Comparison of ENCODE assay signal across 8 cellular contexts in the genomic region with DNA sequence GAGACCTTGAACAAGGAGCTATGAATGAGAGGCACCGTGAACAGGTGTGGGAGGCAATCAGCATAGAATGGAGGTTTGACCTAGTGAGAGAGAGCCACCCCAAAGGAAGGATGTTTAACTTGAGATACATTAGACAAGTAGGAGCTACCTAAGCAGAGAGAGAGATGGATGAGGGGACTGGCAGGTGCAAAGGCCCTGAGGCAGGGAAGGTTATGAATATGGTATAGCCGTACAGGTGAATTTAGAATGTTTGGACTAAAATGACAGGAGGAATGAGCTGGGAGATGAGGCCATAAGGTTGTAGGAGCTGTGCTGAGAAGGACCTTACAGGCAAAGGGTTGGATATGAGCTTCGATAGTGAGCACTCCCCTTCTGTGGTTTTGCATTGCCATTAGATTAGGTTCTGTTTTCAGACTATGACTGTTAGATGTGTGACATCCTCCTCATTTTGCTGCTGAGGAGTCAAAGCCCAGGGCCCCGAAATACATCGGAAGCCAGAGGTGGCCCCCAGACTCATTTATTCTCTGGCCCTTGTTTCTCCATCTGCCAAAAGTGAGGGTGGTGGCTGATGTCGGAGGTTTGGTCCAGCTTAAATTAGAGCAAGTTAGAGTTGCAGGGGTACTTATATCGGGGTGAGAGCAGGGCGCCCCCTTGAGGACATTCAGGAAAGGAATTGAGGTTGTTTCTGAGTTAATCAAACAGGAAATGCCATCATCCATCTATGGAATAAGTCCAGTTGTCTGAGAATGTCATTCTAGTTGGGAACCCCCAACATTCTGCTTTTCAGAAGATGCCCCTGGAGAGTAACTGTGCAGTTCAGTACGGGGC. TPM values are rescaled to one million over a fixed set of nuclear protein-coding genes. Genes with fewer than 3 reads are reported as not detected.
DNase-seq lines count a peak whose midpoint lies in the region; ATAC-seq, FAIRE-seq and TF ChIP-seq lines count a peak whose summit lies in the region.

No MANE protein-coding gene starts in this region.

- no peak for ATAC-seq in HG02885 (IDR thresholded peaks at IDR 0.05; ENCODE audit: poor library complexity, unreplicated experiment)

- H3K36me3 ChIP-seq in WERI-Rb-1: no peaks in the 10 kb centered on the region
- H3K36me3 ChIP-seq in keratinocyte (ENCODE audit: control insufficient read depth in 2 of 2, extremely low read depth in 1 of 2, insufficient read depth in 2 of 2, low read length in 2 of 2): no peaks in the 10 kb centered on the region

- intact Hi-C loops in posterior cingulate gyrus (cut with DNase I): no loop called here

- H3K9me1 ChIP-seq in keratinocyte (ENCODE audit: control insufficient read depth, extremely low read depth, insufficient read depth, low read length): no peaks in the 10 kb centered on the region

- dilution Hi-C loops in keratinocyte (cut with MboI; ENCODE audit: extremely low pct_ligation_motif_present, low sequenced_read_pairs): no loop called here

- H4K20me1 ChIP-seq in keratinocyte (ENCODE audit: control insufficient read depth, extremely low read depth, insufficient read depth, low read length): no peaks in the 10 kb centered on the region

- H3K27ac ChIP-seq in WERI-Rb-1 (no peak overlapping the region), keratinocyte (ENCODE audit: control insufficient read depth, insufficient read depth, low read length) (no peak overlapping the region)

- H3K4me3 ChIP-seq in WERI-Rb-1 (ENCODE audit: low read depth, low read length) (no peak overlapping the region), keratinocyte (ENCODE audit: control insufficient read depth in 2 of 3, extremely low read depth in 1 of 3, insufficient read depth in 2 of 3, low read depth in 1 of 3, low read length in 3 of 3) (no peak overlapping the region)

- no peaks in the 10 kb centered on the region for H3K9me3 ChIP-seq in WERI-Rb-1 (ENCODE audit: severe bottlenecking)
- no peaks in the 10 kb centered on the region for H3K9me3 ChIP-seq in keratinocyte (ENCODE audit: control insufficient read depth, low read depth, low read length)

- no peak overlapping the region for H2AFZ ChIP-seq in keratinocyte (ENCODE audit: control insufficient read depth, low read length)

- no peaks in the 10 kb centered on the region for H3K4me1 ChIP-seq in keratinocyte (ENCODE audit: control insufficient read depth, extremely low read depth, insufficient read depth, low read length)

- no peak for FAIRE-seq in D721Med (lab: Jason Lieb, UNC)
- FAIRE-seq in keratinocyte (lab: Jason Lieb, UNC): no peak

- no peak overlapping the region for H3K4me2 ChIP-seq in keratinocyte (ENCODE audit: control insufficient read depth, extremely low read depth, insufficient read depth, low read depth, low read length)

- H3K27me3 ChIP-seq in WERI-Rb-1 (ENCODE audit: insufficient read depth, low read depth, severe bottlenecking): no peaks in the 10 kb centered on the region
- H3K27me3 ChIP-seq in keratinocyte (ENCODE audit: control insufficient read depth, extremely low read depth, insufficient read depth, low read length): peaks cover 11% of the 10 kb centered on the region

- H3K9ac ChIP-seq in keratinocyte (ENCODE audit: control insufficient read depth, extremely low read depth, insufficient read depth, low read length): no peak overlapping the region

- TF ChIP-seq CTCF in D721Med (IDR thresholded peaks at IDR 0.05; ENCODE audit: insufficient read depth, missing control alignments) (peak; percentile 42), WERI-Rb-1 (IDR thresholded peaks at IDR 0.05; ENCODE audit: low read depth, low read length) (peak; percentile 57), keratinocyte (optimal IDR thresholded peaks at IDR 0.05 in 1 of 3, IDR thresholded peaks at IDR 0.05 in 1 of 3, conservative IDR thresholded peaks at IDR 0.05 in 1 of 3; ENCODE audit: extremely low read depth in 1 of 3, insufficient read depth in 2 of 3, low read length in 3 of 3) (peak; percentile 43 to 51 (median 49))

- DNase-seq in D721Med (ENCODE audit: insufficient read length, low spot score) (no peak), HT-29 (ENCODE audit: low spot score) (peak; percentile 23), WERI-Rb-1 (peak; percentile 52), keratinocyte (ENCODE audit: low read depth, low spot score) (no peak), hippocampal formation (lab: John Stamatoyannopoulos, UW) (no peak), posterior cingulate gyrus (no peak), superior temporal gyrus (ENCODE audit: extremely low spot score) (no peak)

- H3K79me2 ChIP-seq in keratinocyte (ENCODE audit: control insufficient read depth, insufficient read depth, low read length): no peaks in the 10 kb centered on the region

RNA-seq across cellular contexts. Expression of gene SLC24A4, which starts 29.4 kb away (rescaled TPM):
- total RNA-seq in HT-29 (2014; rRNA removed; shearing (Covaris generic)): not detected in 2 replicates
- polyA plus RNA-seq in keratinocyte: 0.08 to 0.12 TPM (median 0.10 TPM) in 3 replicates
- polyA plus RNA-seq in keratinocyte (2011; ENCODE audit: low read depth): 0.05 TPM
- 0.05 TPM in 2 replicates for polyA plus RNA-seq in keratinocyte (2011; cell fraction: cytosol; rRNA removed)
- polyA plus RNA-seq in keratinocyte (2011; cell fraction: nucleus; rRNA removed): 0.19 and 0.23 TPM in 2 replicates
- 0.05 TPM in 1 of 2 replicates, not detected in the other for polyA plus RNA-seq in keratinocyte (2012; ENCODE audit: low replicate concordance)
- polyA minus RNA-seq in keratinocyte: 0.13 to 0.98 TPM (median 0.20 TPM) in 3 replicates
- polyA minus RNA-seq in keratinocyte (2011; cell fraction: cytosol; rRNA and poly(A)+ RNA removed): not detected
- polyA minus RNA-seq in keratinocyte (2011; cell fraction: nucleus; rRNA and poly(A)+ RNA removed): 0.11 and 0.23 TPM in 2 replicates

Comparison
In these comparisons a context has a peak if more than half of its experiments do, and no peak if none do; other contexts are left out.
1. DNase-seq: peak in HT-29 (single experiment) and WERI-Rb-1 (single experiment); none in D721Med (single experiment), keratinocyte (single experiment), hippocampal formation (0 of 2), posterior cingulate gyrus (0 of 10) and superior temporal gyrus (single experiment).
2. Peak in every context shown above with its lines, with median percentiles within 50 percentile points of each other: CTCF ChIP-seq.